ENCODE assay signal across 1 cellular context in the genomic region with DNA sequence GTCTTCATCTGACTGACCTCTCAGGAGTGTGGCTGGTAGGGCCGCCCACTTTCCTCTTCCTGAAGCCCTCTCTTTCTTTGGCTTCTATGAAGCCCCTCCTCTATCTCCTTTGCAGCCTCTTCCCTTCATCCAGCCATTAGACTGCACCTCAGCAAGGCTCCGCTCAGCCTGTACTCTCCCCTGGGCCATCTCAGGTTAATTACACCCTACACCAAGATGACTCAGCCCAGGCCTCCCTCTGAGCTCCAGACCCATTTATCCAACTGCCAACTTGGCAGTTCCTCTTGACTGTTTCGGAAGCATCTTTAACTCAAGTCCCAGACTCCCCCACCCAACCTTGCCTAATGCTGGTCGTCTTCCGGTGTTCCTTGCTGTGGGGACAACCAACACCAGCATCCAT.
A peak's percentile ranks its signal among the peaks of the same experiment; 100 is the strongest.
TF ChIP-seq lines count a peak whose summit lies in the region.

No MANE protein-coding gene starts in this region.

TF ChIP-seq in HEK293, 187 proteins besides CTCF, POLR2A, EP300 and RAD21 (continued from another document):
- TF ChIP-seq, protein P1, sequence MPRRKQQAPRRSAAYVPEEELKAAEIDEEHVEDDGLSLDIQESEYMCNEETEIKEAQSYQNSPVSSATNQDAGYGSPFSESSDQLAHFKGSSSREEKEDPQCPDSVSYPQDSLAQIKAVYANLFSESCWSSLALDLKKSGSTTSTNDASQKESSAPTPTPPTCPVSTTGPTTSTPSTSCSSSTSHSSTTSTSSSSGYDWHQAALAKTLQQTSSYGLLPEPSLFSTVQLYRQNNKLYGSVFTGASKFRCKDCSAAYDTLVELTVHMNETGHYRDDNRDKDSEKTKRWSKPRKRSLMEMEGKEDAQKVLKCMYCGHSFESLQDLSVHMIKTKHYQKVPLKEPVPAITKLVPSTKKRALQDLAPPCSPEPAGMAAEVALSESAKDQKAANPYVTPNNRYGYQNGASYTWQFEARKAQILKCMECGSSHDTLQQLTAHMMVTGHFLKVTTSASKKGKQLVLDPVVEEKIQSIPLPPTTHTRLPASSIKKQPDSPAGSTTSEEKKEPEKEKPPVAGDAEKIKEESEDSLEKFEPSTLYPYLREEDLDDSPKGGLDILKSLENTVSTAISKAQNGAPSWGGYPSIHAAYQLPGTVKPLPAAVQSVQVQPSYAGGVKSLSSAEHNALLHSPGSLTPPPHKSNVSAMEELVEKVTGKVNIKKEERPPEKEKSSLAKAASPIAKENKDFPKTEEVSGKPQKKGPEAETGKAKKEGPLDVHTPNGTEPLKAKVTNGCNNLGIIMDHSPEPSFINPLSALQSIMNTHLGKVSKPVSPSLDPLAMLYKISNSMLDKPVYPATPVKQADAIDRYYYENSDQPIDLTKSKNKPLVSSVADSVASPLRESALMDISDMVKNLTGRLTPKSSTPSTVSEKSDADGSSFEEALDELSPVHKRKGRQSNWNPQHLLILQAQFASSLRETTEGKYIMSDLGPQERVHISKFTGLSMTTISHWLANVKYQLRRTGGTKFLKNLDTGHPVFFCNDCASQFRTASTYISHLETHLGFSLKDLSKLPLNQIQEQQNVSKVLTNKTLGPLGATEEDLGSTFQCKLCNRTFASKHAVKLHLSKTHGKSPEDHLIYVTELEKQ (tag by site-specific recombination; IDR thresholded peaks at IDR 0.05; ENCODE audit: borderline replicate concordance): peak; percentile 33; the same call in 1 of the 2 replicates
- TF ChIP-seq, protein P2, sequence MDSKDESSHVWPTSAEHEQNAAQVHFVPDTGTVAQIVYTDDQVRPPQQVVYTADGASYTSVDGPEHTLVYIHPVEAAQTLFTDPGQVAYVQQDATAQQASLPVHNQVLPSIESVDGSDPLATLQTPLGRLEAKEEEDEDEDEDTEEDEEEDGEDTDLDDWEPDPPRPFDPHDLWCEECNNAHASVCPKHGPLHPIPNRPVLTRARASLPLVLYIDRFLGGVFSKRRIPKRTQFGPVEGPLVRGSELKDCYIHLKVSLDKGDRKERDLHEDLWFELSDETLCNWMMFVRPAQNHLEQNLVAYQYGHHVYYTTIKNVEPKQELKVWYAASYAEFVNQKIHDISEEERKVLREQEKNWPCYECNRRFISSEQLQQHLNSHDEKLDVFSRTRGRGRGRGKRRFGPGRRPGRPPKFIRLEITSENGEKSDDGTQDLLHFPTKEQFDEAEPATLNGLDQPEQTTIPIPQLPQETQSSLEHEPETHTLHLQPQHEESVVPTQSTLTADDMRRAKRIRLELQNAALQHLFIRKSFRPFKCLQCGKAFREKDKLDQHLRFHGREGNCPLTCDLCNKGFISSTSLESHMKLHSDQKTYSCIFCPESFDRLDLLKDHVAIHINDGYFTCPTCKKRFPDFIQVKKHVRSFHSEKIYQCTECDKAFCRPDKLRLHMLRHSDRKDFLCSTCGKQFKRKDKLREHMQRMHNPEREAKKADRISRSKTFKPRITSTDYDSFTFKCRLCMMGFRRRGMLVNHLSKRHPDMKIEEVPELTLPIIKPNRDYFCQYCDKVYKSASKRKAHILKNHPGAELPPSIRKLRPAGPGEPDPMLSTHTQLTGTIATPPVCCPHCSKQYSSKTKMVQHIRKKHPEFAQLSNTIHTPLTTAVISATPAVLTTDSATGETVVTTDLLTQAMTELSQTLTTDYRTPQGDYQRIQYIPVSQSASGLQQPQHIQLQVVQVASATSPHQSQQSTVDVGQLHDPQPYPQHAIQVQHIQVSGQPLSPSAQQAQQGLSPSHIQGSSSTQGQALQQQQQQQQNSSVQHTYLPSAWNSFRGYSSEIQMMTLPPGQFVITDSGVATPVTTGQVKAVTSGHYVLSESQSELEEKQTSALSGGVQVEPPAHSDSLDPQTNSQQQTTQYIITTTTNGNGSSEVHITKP (tag by site-specific recombination; IDR thresholded peaks at IDR 0.05): peak; percentile 63
- TF ChIP-seq ZBTB20 (tag by site-specific recombination; IDR thresholded peaks at IDR 0.05) (no peak), ZNF629 (tag by site-specific recombination; IDR thresholded peaks at IDR 0.05) (peak; percentile 64), ZEB2 (tag by site-specific recombination; IDR thresholded peaks at IDR 0.05) (0 out of 2 replicates have a peak, but pooled peaks have one; percentile 50), ZNF600 (tag by site-specific recombination; IDR thresholded peaks at IDR 0.05) (peak; percentile 82), MZF1 (tag by site-specific recombination; IDR thresholded peaks at IDR 0.05; ENCODE audit: borderline replicate concordance) (no peak), GLIS1 (tag by site-specific recombination; IDR thresholded peaks at IDR 0.05) (peak; percentile 96), BCL11A (tag by site-specific recombination; IDR thresholded peaks at IDR 0.05; ENCODE audit: low read depth) (peak; percentile 55; the same call in 1 of the 2 replicates), ZIC2 (tag by site-specific recombination; IDR thresholded peaks at IDR 0.05) (peak; percentile 72), ZBTB17 (tag by site-specific recombination; IDR thresholded peaks at IDR 0.05) (peak; percentile 57; the same call in 1 of the 2 replicates)
- TF ChIP-seq, protein P3, sequence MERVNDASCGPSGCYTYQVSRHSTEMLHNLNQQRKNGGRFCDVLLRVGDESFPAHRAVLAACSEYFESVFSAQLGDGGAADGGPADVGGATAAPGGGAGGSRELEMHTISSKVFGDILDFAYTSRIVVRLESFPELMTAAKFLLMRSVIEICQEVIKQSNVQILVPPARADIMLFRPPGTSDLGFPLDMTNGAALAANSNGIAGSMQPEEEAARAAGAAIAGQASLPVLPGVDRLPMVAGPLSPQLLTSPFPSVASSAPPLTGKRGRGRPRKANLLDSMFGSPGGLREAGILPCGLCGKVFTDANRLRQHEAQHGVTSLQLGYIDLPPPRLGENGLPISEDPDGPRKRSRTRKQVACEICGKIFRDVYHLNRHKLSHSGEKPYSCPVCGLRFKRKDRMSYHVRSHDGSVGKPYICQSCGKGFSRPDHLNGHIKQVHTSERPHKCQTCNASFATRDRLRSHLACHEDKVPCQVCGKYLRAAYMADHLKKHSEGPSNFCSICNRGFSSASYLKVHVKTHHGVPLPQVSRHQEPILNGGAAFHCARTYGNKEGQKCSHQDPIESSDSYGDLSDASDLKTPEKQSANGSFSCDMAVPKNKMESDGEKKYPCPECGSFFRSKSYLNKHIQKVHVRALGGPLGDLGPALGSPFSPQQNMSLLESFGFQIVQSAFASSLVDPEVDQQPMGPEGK (tag by site-specific recombination; IDR thresholded peaks at IDR 0.05): peak; percentile 70
- TF ChIP-seq, protein P4, sequence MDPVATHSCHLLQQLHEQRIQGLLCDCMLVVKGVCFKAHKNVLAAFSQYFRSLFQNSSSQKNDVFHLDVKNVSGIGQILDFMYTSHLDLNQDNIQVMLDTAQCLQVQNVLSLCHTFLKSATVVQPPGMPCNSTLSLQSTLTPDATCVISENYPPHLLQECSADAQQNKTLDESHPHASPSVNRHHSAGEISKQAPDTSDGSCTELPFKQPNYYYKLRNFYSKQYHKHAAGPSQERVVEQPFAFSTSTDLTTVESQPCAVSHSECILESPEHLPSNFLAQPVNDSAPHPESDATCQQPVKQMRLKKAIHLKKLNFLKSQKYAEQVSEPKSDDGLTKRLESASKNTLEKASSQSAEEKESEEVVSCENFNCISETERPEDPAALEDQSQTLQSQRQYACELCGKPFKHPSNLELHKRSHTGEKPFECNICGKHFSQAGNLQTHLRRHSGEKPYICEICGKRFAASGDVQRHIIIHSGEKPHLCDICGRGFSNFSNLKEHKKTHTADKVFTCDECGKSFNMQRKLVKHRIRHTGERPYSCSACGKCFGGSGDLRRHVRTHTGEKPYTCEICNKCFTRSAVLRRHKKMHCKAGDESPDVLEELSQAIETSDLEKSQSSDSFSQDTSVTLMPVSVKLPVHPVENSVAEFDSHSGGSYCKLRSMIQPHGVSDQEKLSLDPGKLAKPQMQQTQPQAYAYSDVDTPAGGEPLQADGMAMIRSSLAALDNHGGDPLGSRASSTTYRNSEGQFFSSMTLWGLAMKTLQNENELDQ (tag by site-specific recombination; IDR thresholded peaks at IDR 0.05; ENCODE audit: low read depth): no peak
- TF ChIP-seq, protein P5, sequence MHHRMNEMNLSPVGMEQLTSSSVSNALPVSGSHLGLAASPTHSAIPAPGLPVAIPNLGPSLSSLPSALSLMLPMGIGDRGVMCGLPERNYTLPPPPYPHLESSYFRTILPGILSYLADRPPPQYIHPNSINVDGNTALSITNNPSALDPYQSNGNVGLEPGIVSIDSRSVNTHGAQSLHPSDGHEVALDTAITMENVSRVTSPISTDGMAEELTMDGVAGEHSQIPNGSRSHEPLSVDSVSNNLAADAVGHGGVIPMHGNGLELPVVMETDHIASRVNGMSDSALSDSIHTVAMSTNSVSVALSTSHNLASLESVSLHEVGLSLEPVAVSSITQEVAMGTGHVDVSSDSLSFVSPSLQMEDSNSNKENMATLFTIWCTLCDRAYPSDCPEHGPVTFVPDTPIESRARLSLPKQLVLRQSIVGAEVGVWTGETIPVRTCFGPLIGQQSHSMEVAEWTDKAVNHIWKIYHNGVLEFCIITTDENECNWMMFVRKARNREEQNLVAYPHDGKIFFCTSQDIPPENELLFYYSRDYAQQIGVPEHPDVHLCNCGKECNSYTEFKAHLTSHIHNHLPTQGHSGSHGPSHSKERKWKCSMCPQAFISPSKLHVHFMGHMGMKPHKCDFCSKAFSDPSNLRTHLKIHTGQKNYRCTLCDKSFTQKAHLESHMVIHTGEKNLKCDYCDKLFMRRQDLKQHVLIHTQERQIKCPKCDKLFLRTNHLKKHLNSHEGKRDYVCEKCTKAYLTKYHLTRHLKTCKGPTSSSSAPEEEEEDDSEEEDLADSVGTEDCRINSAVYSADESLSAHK (tag by site-specific recombination; IDR thresholded peaks at IDR 0.05): peak; percentile 67; the same call in 1 of the 2 replicates
